ENCODE assay signal across 27 cellular contexts in genomic region chr3:195739561-195740111, GRCh38. TPM values are rescaled to one million over a fixed set of nuclear protein-coding genes. Genes with fewer than 3 reads are reported as not detected.
DNase-seq lines count a peak whose midpoint lies in the region; ATAC-seq, FAIRE-seq and TF ChIP-seq lines count a peak whose summit lies in the region.
"Had no signal": no experiment of that assay in that cellular context is flagged by ENCODE, and none has a peak within 500 bp of the region (broad histone marks: within the 10 kb centered on the region; RNA-seq: fewer than 3 reads in every experiment).

No MANE protein-coding gene starts in this region.

- no peak for FAIRE-seq in HepG2 (lab: Jason Lieb, UNC)
- FAIRE-seq: A204.1, D721Med, GM18507 had no signal

- in situ Hi-C loops in HepG2 (cut with HindIII; ENCODE audit: extremely low pct_ligation_motif_present, low pct_unique_long_range_greater_than_20kb), result no loop called here

- BruUV-seq in HepG2 (replicated peaks; lab: Mats Ljungman, UMichigan), result no TSS peak

- H3K9me3 Mint-ChIP-seq in WTC11, result peaks cover 5% of the 10 kb centered on the region
- peaks cover 0 to 2% of the 10 kb centered on the region in 2 donors for H3K9me3 Mint-ChIP-seq in activated T-cell treated with anti-CD3 and anti-CD28 coated beads, Interleukin-2, amount 50 U/mL, for 72 hours
- H3K9me3 Mint-ChIP-seq: CD8-positive, alpha-beta memory T cell; HFFc6 had no signal

- POLR2A ChIA-PET in WTC11 (lab: Charles Lee) (no interaction called here), HepG2 (lab: Yijun Ruan, JAX) (no interaction called here)

- no peak for TF ChIP-seq EP300 in HepG2 (IDR thresholded peaks at IDR 0.05; ENCODE audit: low read depth in 2 of 2, low read length in 2 of 2)
- no peak for TF ChIP-seq EP300 in HepG2 (CRISPR knock-in tag; IDR thresholded peaks at IDR 0.05; ENCODE audit: borderline replicate concordance)

- no peak overlapping the region for H3K4me3 Mint-ChIP-seq in WTC11
- H3K4me3 Mint-ChIP-seq in activated T-cell treated with anti-CD3 and anti-CD28 coated beads, Interleukin-2, amount 50 U/mL, for 72 hours, result no peak overlapping the region
- H3K4me3 Mint-ChIP-seq: CD8-positive, alpha-beta memory T cell; HFFc6; IgD-negative memory B cell had no signal

- H3K27ac Mint-ChIP-seq in WTC11, result no peak overlapping the region
- H3K27ac Mint-ChIP-seq in activated T-cell treated with anti-CD3 and anti-CD28 coated beads, Interleukin-2, amount 50 U/mL, for 72 hours, result no peak overlapping the region
- H3K27ac Mint-ChIP-seq: CD8-positive, alpha-beta memory T cell; HFFc6; IgD-negative memory B cell had no signal

- no peak for TF ChIP-seq CTCF in heart right ventricle (IDR thresholded peaks at IDR 0.05)
- no peak for TF ChIP-seq CTCF in WTC11 (IDR thresholded peaks at IDR 0.05)
- TF ChIP-seq CTCF in HepG2 (CRISPR knock-in tag; IDR thresholded peaks at IDR 0.05), result no peak

- no peak for TF ChIP-seq RAD21 in HepG2 (CRISPR knock-in tag; IDR thresholded peaks at IDR 0.05)

- no peaks in the 10 kb centered on the region for H3K36me3 Mint-ChIP-seq in WTC11
- H3K36me3 Mint-ChIP-seq in activated T-cell treated with anti-CD3 and anti-CD28 coated beads, Interleukin-2, amount 50 U/mL, for 72 hours (ENCODE audit: insufficient read depth in 2 of 2), result peaks cover 0 to 2% of the 10 kb centered on the region in 2 donors

- no peak for TF ChIP-seq POLR2A in HepG2 (IDR thresholded peaks at IDR 0.05; ENCODE audit: insufficient read depth in 1 of 2, low read depth in 2 of 2, low read length in 2 of 2)

- intact Hi-C loops in cardiac septum (cut with DNase I), result loop anchor here (10.0 kb wide), 1 partner anchor 115 kb away; no protein-coding TSS in a partner anchor
- intact Hi-C loops in heart right ventricle (cut with DNase I), result loop anchor here in 2 of 10 donors (5.0 to 10.0 kb wide), 2 partner anchors 42 to 115 kb away; no protein-coding TSS in a partner anchor
- intact Hi-C loops in HepG2 (cut with micrococcal nuclease; ENCODE audit: unreplicated experiment), result no loop called here

- ATAC-seq in heart right ventricle (no peak), WTC11 (no peak), HepG2 (no peak)
- no peak for ATAC-seq in activated T-cell treated with anti-CD3 and anti-CD28 coated beads, Interleukin-2, amount 50 U/mL, for 72 hours (replicated peaks in 1 of 2)

- no peaks in the 10 kb centered on the region for H3K4me1 Mint-ChIP-seq in WTC11
- H3K4me1 Mint-ChIP-seq in activated T-cell treated with anti-CD3 and anti-CD28 coated beads, Interleukin-2, amount 50 U/mL, for 72 hours (ENCODE audit: low read depth), result no peaks in the 10 kb centered on the region
- H3K4me1 Mint-ChIP-seq: CD8-positive, alpha-beta memory T cell had no signal

- H3K4me1 ChIP-seq in heart right ventricle (no peaks in the 10 kb centered on the region), HepG2 (ENCODE audit: insufficient read depth, low read length) (no peaks in the 10 kb centered on the region)

- no peak overlapping the region for H3K4me2 ChIP-seq in HepG2 (ENCODE audit: low read depth, low read length)

- no peaks in the 10 kb centered on the region for H4K20me1 ChIP-seq in HepG2 (ENCODE audit: insufficient read depth, low read length)

- peaks cover 6% of the 10 kb centered on the region for H3K27me3 Mint-ChIP-seq in WTC11 (ENCODE audit: low read depth)
- H3K27me3 Mint-ChIP-seq in activated T-cell treated with anti-CD3 and anti-CD28 coated beads, Interleukin-2, amount 50 U/mL, for 72 hours (ENCODE audit: low read depth), result no peaks in the 10 kb centered on the region
- H3K27me3 Mint-ChIP-seq: IgD-negative memory B cell had no signal

- H3K27me3 ChIP-seq in heart right ventricle (peaks cover 0 to 24% (median 0%) of the 10 kb centered on the region in 7 donors), HepG2 (ENCODE audit: control insufficient read depth in 1 of 2, insufficient read depth in 2 of 2, low read length in 2 of 2) (peaks cover 0 to 1% of the 10 kb centered on the region in 2 experiments; a peak in 4 of 5 replicates)

- no peak overlapping the region for H2AFZ ChIP-seq in HepG2 (ENCODE audit: low read length)

- no peak overlapping the region for H3K9ac ChIP-seq in HepG2 (ENCODE audit: insufficient read depth, low read depth, low read length)

- CTCF ChIA-PET in WTC11 (lab: Charles Lee), result interaction anchor here (1.6 to 1.7 kb wide), 2 partner anchors 8 to 70 kb away, joined by 3 to 9 read pairs; no protein-coding TSS in a partner anchor
- CTCF ChIA-PET in HepG2 (lab: Yijun Ruan, JAX; ENCODE audit: low intra/inter-chr PET ratio, low total read pairs), result no interaction called here

- H3K27ac ChIP-seq in heart right ventricle, result no peak overlapping the region
- no peak overlapping the region for H3K27ac ChIP-seq in HepG2 (ENCODE audit: extremely low read length, insufficient read depth, low read length)
- H3K27ac ChIP-seq: C4-2B, SK-N-MC had no signal

- H3K36me3 ChIP-seq in heart right ventricle, result peaks cover 0 to 29% (median 0%) of the 10 kb centered on the region in 9 donors
- H3K36me3 ChIP-seq in HepG2 (replicated peaks in 1 of 2; ENCODE audit: control insufficient read depth in 1 of 2, insufficient read depth in 2 of 2, low read length in 2 of 2), result no peaks in the 10 kb centered on the region

- DNase-seq in cardiac septum (ENCODE audit: low spot score), result peak; percentile 74
- DNase-seq in heart right ventricle, result no peak
- no peak for DNase-seq in WTC11 (ENCODE audit: low spot score)
- DNase-seq in HepG2 (ENCODE audit: low spot score), result no peak
- no peak for DNase-seq in NCI-H1417 treated with DMSO at 0.1 percent for 48 hours (lab: John Stamatoyannopoulos, UW)
- DNase-seq in NCI-H2029 (lab: John Stamatoyannopoulos, UW), result no peak
- no peak for DNase-seq in activated T-cell treated with anti-CD3 and anti-CD28 coated beads, Interleukin-2, amount 50 U/mL, for 72 hours
- DNase-seq: CD8-positive, alpha-beta memory T cell; DMS53; GDM1; HFFc6; Karpas-422; MV-4-11; NCI-H1105 treated with DMSO at 0.1 percent for 48 hours; NCI-H1694; NCI-H2081 treated with DMSO at 0.1 percent for 48 hours; NCI-H2171 treated with DMSO at 0.1 percent for 48 hours; NCI-H526; OCI-M1; SHP77; SW 1271 had no signal

- H3K4me3 ChIP-seq in heart right ventricle (no peak overlapping the region), HepG2 (replicated peaks in 1 of 3; ENCODE audit: insufficient read depth in 1 of 3, low read depth in 2 of 3, low read length in 3 of 3) (no peak overlapping the region)
- H3K4me3 ChIP-seq: SK-N-MC had no signal

- H3K9me3 ChIP-seq in heart right ventricle (no peaks in the 10 kb centered on the region), HepG2 (ENCODE audit: low read length) (no peaks in the 10 kb centered on the region)

- no peaks in the 10 kb centered on the region for H3K79me2 ChIP-seq in HepG2 (ENCODE audit: insufficient read depth, low read length)

- 79 to 90% methylated on average over 12 to 13 of the region's 13 CpGs for WGBS in heart right ventricle, 2 donors
- WGBS in HepG2 (ENCODE audit: low lambda C conversion rate), result 82% methylated on average over 12 of the region's 13 CpGs

TF ChIP-seq in WTC11, 78 proteins besides CTCF, POLR2A, EP300 and RAD21 (continues in another document):
- no peak for TF ChIP-seq TEAD4 (CRISPR knock-in tag; IDR thresholded peaks at IDR 0.05)
- TF ChIP-seq USF2 (CRISPR knock-in tag; IDR thresholded peaks at IDR 0.05), result peak; percentile 62

TF ChIP-seq in HepG2, 621 proteins besides CTCF, POLR2A, EP300 and RAD21:
- TF ChIP-seq SP5 (CRISPR knock-in tag; IDR thresholded peaks at IDR 0.05; ENCODE audit: borderline replicate concordance, low read depth) (no peak), BHLHE40 (IDR thresholded peaks at IDR 0.05; ENCODE audit: low read length) (0 out of 2 replicates have a peak, but pooled peaks have one; percentile 10)

RNA-seq across cellular contexts. Expression of gene MUC20, which starts 18.9 kb away (rescaled TPM):
- total RNA-seq in cardiac septum (6.5 TPM), heart right ventricle (1 to 10 TPM in 9 of 10 donors, under 1 TPM in 1; 0.67 to 5.4 (median 2.5) TPM), WTC11 (2021) (0.34 to 0.77 TPM (median 0.57 TPM) in 3 replicates), HepG2 (2016; rRNA removed; fragmentation: Illumina TruSeq; extraction: Trizol) (0.24 TPM in 1 of 2 replicates, not detected in the other)
- polyA plus RNA-seq in heart right ventricle (1 to 10 TPM in 1 of 2 donors, under 1 TPM in 1; 0.36 to 7.6 TPM), HepG2 (2011; rRNA removed) (0.83 and 1.2 TPM in 2 replicates)
- total RNA-seq in HepG2 (2016; cell fraction: cytosol; rRNA removed; fragmentation: Illumina TruSeq; extraction: Trizol; ENCODE audit: low read depth), result not detected in 2 replicates
- total RNA-seq in HepG2 (2016; cell fraction: insoluble cytoplasmic fraction; rRNA removed; fragmentation: Illumina TruSeq; extraction: Trizol), result 0.09 TPM in 1 of 2 replicates, not detected in the other
- total RNA-seq in HepG2 (2016; cell fraction: membrane; rRNA removed; fragmentation: Illumina TruSeq; extraction: Trizol), result not detected in 2 replicates
- 0.34 TPM in 1 of 2 replicates, not detected in the other for total RNA-seq in HepG2 (2016; cell fraction: nucleus; rRNA removed; fragmentation: Illumina TruSeq; extraction: Trizol)
- 0.35 and 0.39 TPM in 2 replicates for polyA plus RNA-seq in HepG2 (2011; cell fraction: cytosol; rRNA removed)
- 4.6 and 6.0 TPM in 2 replicates for polyA plus RNA-seq in HepG2 (2011; cell fraction: nucleus; rRNA removed)
- polyA plus RNA-seq in HepG2 (2012), result 1.5 and 1.9 TPM in 2 replicates
- 0.11 TPM in 1 of 2 replicates, not detected in the other for polyA plus RNA-seq in HepG2 (2016; cell fraction: cytosol; fragmentation: Illumina TruSeq; extraction: Trizol; ENCODE audit: low read depth)
- 0.23 TPM in 1 of 2 replicates, not detected in the other for polyA plus RNA-seq in HepG2 (2016; cell fraction: insoluble cytoplasmic fraction; fragmentation: Illumina TruSeq; extraction: Trizol; ENCODE audit: low read depth)
- polyA plus RNA-seq in HepG2 (2016; cell fraction: membrane; fragmentation: Illumina TruSeq; extraction: Trizol; ENCODE audit: low read depth), result 0.16 and 0.24 TPM in 2 replicates
- polyA plus RNA-seq in HepG2 (2016; cell fraction: nucleus; fragmentation: Illumina TruSeq; extraction: Trizol; ENCODE audit: insufficient read depth, low read depth), result 0.79 and 1.7 TPM in 2 replicates
- polyA minus RNA-seq in HepG2 (2011; rRNA and poly(A)+ RNA removed; ENCODE audit: low replicate concordance), result 0.23 and 0.48 TPM in 2 replicates
- polyA minus RNA-seq in HepG2 (2011; cell fraction: cytosol; rRNA and poly(A)+ RNA removed), result not detected in 2 replicates
- 1.2 TPM in 1 of 2 replicates, not detected in the other for polyA minus RNA-seq in HepG2 (2011; cell fraction: nucleus; rRNA and poly(A)+ RNA removed)
- total RNA-seq in activated T-cell treated with anti-CD3 and anti-CD28 coated beads, Interleukin-2, amount 50 U/mL, for 72 hours, result 1 to 10 TPM; 3.4 to 7.8 TPM
- polyA plus RNA-seq: CD8-positive, alpha-beta memory T cell had no signal
